8 cellular contexts compared by ENCODE assay signal in the genomic region with DNA sequence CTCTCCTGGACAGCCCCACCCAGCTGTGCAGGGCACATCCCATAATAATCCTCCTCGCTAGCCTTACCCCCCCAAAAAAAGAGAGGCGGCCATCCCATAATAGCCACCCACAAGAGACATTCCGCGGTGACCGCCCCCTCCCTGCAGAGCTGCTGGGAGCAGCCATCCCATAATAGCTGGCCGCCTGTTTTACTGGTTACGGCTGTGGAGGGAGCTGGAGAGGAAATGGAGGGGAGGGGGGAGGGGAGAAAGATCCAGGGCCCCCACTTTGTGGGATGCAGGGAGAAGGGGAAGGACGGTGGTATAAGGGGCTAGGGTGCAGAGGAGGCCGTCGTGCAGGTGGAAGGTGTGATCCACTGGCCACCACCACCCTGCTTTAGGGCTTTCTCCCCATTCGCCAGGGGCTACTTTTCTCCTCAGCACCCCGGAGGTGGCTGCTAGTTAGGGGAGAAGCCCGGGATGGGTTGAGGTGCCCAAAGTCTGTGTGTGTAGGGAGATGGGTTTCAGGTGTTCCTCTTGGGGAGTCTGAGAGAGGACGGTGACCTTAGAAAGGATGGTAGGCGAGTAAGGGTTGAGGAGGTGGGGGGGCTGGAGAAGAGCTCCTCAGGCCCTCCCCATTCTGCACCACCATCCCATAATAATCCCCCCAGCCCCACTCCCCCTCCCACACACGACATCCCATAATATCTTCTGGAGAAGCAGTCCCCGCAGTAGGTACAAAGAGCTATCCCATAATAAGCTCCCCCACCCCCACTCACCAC. TPM values are rescaled to one million over a fixed set of nuclear protein-coding genes. Genes with fewer than 3 reads are reported as not detected.
DNase-seq lines count a peak whose midpoint lies in the region; ATAC-seq and TF ChIP-seq lines count a peak whose summit lies in the region.

No MANE protein-coding gene starts in this region.

- H3K9me3 Mint-ChIP-seq in mesothelial cell of epicardium: no peaks in the 10 kb centered on the region

- no peaks in the 10 kb centered on the region for H3K36me3 ChIP-seq in tibial artery

- peak overlapping the region; percentile 94 for H3K27ac Mint-ChIP-seq in mesothelial cell of epicardium

- H3K4me3 Mint-ChIP-seq in mesothelial cell of epicardium: peak overlapping the region; percentile 21

- peaks cover 36% of the 10 kb centered on the region for H3K4me1 Mint-ChIP-seq in mesothelial cell of epicardium

- peak; percentile 38 for ATAC-seq in SK-N-SH treated with all-trans-retinoic acid at 6 μM for 48 hours

- H3K36me3 Mint-ChIP-seq in mesothelial cell of epicardium: no peaks in the 10 kb centered on the region

- TF ChIP-seq CTCF in epithelial cell of esophagus (IDR thresholded peaks at IDR 0.05; ENCODE audit: insufficient read depth, low read depth, low read length, missing control alignments): no peak
- no peak for TF ChIP-seq CTCF in mesothelial cell of epicardium (IDR thresholded peaks at IDR 0.05; ENCODE audit: unreplicated experiment)
- TF ChIP-seq CTCF in tibial artery (IDR thresholded peaks at IDR 0.05): no peak

- DNase-seq in GF-D8 (lab: John Stamatoyannopoulos, UW) (peak; percentile 91), NCI-H1105 (lab: John Stamatoyannopoulos, UW) (peak; percentile 97), epithelial cell of esophagus (ENCODE audit: low read depth) (peak; percentile 45), mesothelial cell of epicardium (ENCODE audit: low spot score in 2 of 2, unreplicated experiment in 2 of 2) (peak in 1 of 2 experiments; percentile 59), tibial artery (peak; percentile 76 to 95), mesenteric fat pad (ENCODE audit: low spot score) (no peak)
- DNase-seq in activated CD4-positive, alpha-beta T cell treated with anti-CD3 and anti-CD28 coated beads, Interleukin-2, amount 50 U/mL, for 1 hour: no peak

- H3K27me3 Mint-ChIP-seq in mesothelial cell of epicardium (ENCODE audit: low read depth): no peaks in the 10 kb centered on the region

- peak overlapping the region; percentile 92 to 98 for H3K27ac ChIP-seq in tibial artery

- H3K27me3 ChIP-seq in tibial artery: no peaks in the 10 kb centered on the region

- intact Hi-C loops in tibial artery (cut with DNase I; ENCODE audit: low total_unique reads): loop anchor here (5.0 to 10.0 kb wide), 3 partner anchors 52 to 239 kb away; partner anchors contain the start of genes CDCA3, ING4, LAG3 and USP5

- peaks cover 0 to 36% (median 29%) of the 10 kb centered on the region in 4 donors for H3K4me1 ChIP-seq in tibial artery

- H3K4me3 ChIP-seq in epithelial cell of esophagus (ENCODE audit: low read length): peak overlapping the region; percentile 4
- peak overlapping the region; percentile 26 to 34 for H3K4me3 ChIP-seq in tibial artery

- no peaks in the 10 kb centered on the region for H3K9me3 ChIP-seq in tibial artery

TF ChIP-seq in SK-N-SH treated with all-trans-retinoic acid at 6 μM for 48 hours, 23 proteins besides CTCF, POLR2A, EP300 and RAD21 (continues in another document):
- no peak for TF ChIP-seq TOX (CRISPR knock-in tag; IDR thresholded peaks at IDR 0.05; ENCODE audit: borderline replicate concordance)
- TF ChIP-seq SNAI2 (CRISPR knock-in tag; IDR thresholded peaks at IDR 0.05): peak; percentile 50; the same call in 1 of the 2 replicates
- 0 out of 2 replicates have a peak, but pooled peaks have one; percentile 51 for TF ChIP-seq ZNF565 (CRISPR knock-in tag; conservative IDR thresholded peaks at IDR 0.05; ENCODE audit: low read depth)
- 0 out of 2 replicates have a peak, but pooled peaks have one; percentile 35 for TF ChIP-seq ARNTL (CRISPR knock-in tag; IDR thresholded peaks at IDR 0.05; ENCODE audit: borderline replicate concordance, low read depth)
- no peak for TF ChIP-seq ZNF8 (CRISPR knock-in tag; IDR thresholded peaks at IDR 0.05)
- TF ChIP-seq PATZ1 (CRISPR knock-in tag; IDR thresholded peaks at IDR 0.05; ENCODE audit: borderline replicate concordance): 0 out of 2 replicates have a peak, but pooled peaks have one; percentile 72
- no peak for TF ChIP-seq PPARA (CRISPR knock-in tag; IDR thresholded peaks at IDR 0.05; ENCODE audit: borderline replicate concordance)
- 0 out of 2 replicates have a peak, but pooled peaks have one; percentile 38 for TF ChIP-seq CSDC2 (CRISPR knock-in tag; IDR thresholded peaks at IDR 0.05)
- TF ChIP-seq ZFP3 (CRISPR knock-in tag; IDR thresholded peaks at IDR 0.05): no peak; the same call in 1 of the 2 replicates
- no peak for TF ChIP-seq ISL1 (CRISPR knock-in tag; IDR thresholded peaks at IDR 0.05)
- no peak for TF ChIP-seq ZC3H10 (CRISPR knock-in tag; IDR thresholded peaks at IDR 0.05)
- TF ChIP-seq POU6F1 (CRISPR knock-in tag; IDR thresholded peaks at IDR 0.05; ENCODE audit: borderline replicate concordance, low read depth): no peak
- TF ChIP-seq GLIS3 (CRISPR knock-in tag; IDR thresholded peaks at IDR 0.05): no peak
- TF ChIP-seq ESRRG (CRISPR knock-in tag; IDR thresholded peaks at IDR 0.05): no peak
- 0 out of 2 replicates have a peak, but pooled peaks have one; percentile 3 for TF ChIP-seq TSHZ2 (CRISPR knock-in tag; IDR thresholded peaks at IDR 0.05)
- TF ChIP-seq ZNF70 (CRISPR knock-in tag; IDR thresholded peaks at IDR 0.05): peak; percentile 50; the same call in 1 of the 2 replicates
- no peak for TF ChIP-seq BACH2 (CRISPR knock-in tag; IDR thresholded peaks at IDR 0.05; ENCODE audit: borderline replicate concordance)
- no peak for TF ChIP-seq TCF4 (CRISPR knock-in tag; IDR thresholded peaks at IDR 0.05; ENCODE audit: borderline replicate concordance)
- TF ChIP-seq ZFP30 (CRISPR knock-in tag; IDR thresholded peaks at IDR 0.05): peak; percentile 45; the same call in 1 of the 2 replicates
- no peak for TF ChIP-seq OSR1 (CRISPR knock-in tag; IDR thresholded peaks at IDR 0.05)
- TF ChIP-seq RARB (CRISPR knock-in tag; IDR thresholded peaks at IDR 0.05): no peak

RNA-seq across cellular contexts. Expression of gene CHD4, which starts 6.0 kb away (rescaled TPM):
- total RNA-seq in mesothelial cell of epicardium: 332 to 358 TPM (median 332 TPM) in 3 replicates
- total RNA-seq in mesenteric fat pad: 218 TPM

RNA-seq across cellular contexts. Expression of gene LPAR5, which starts 22.6 kb away (rescaled TPM):
- total RNA-seq in mesothelial cell of epicardium: 1.3 to 1.7 TPM (median 1.3 TPM) in 3 replicates
- 2.5 TPM for total RNA-seq in mesenteric fat pad

RNA-seq across cellular contexts. Expression of gene ACRBP, which starts 34.0 kb away (rescaled TPM):
- 2.7 to 3.7 TPM (median 3.5 TPM) in 3 replicates for total RNA-seq in mesothelial cell of epicardium
- total RNA-seq in mesenteric fat pad: 2.5 TPM

RNA-seq across cellular contexts. Expression of gene NOP2, which starts 45.1 kb away (rescaled TPM):
- total RNA-seq in mesothelial cell of epicardium (51.8 to 58.6 TPM (median 56.6 TPM) in 3 replicates), mesenteric fat pad (56.0 TPM)

RNA-seq across cellular contexts. Expression of gene ING4, which starts 49.7 kb away (rescaled TPM):
- 63.5 to 69.0 TPM (median 64.2 TPM) in 3 replicates for total RNA-seq in mesothelial cell of epicardium
- total RNA-seq in mesenteric fat pad: 16.7 TPM

Comparison
In these comparisons a context has a peak if more than half of its experiments do, and no peak if none do; other contexts are left out.
1. DNase-seq: peak in GF-D8 (single experiment), NCI-H1105 (single experiment), epithelial cell of esophagus (single experiment) and tibial artery (2 of 2); none in mesenteric fat pad (single experiment) and activated CD4-positive, alpha-beta T cell treated with anti-CD3 and anti-CD28 coated beads, Interleukin-2, amount 50 U/mL, for 1 hour (single experiment).